ENCODE assay signal across 19 cellular contexts in genomic region chr17:17104036-17104435, GRCh38.
DNase-seq lines count a peak whose midpoint lies in the region; ATAC-seq and TF ChIP-seq lines count a peak whose summit lies in the region.
"Had no signal": no experiment of that assay in that cellular context is flagged by ENCODE, and none has a peak within 500 bp of the region (broad histone marks: within the 10 kb centered on the region; RNA-seq: fewer than 3 reads in every experiment).

No MANE protein-coding gene starts in this region.

- CTCF ChIA-PET in CD4-positive, alpha-beta memory T cell (lab: Charles Lee; ENCODE audit: partially characterized antibody): no interaction called here

- no peaks in the 10 kb centered on the region for H3K9me3 Mint-ChIP-seq in activated T-cell treated with anti-CD3 and anti-CD28 coated beads, Interleukin-2, amount 50 U/mL, for 24 hours
- no peaks in the 10 kb centered on the region for H3K9me3 Mint-ChIP-seq in activated T-cell treated with anti-CD3 and anti-CD28 coated beads, Interleukin-2, amount 50 U/mL, for 4 hours
- no peaks in the 10 kb centered on the region for H3K9me3 Mint-ChIP-seq in CD4-positive, alpha-beta memory T cell
- no peaks in the 10 kb centered on the region for H3K9me3 Mint-ChIP-seq in neural crest cell

- TF ChIP-seq CTCF in dorsolateral prefrontal cortex (IDR thresholded peaks at IDR 0.05 in 54 of 56, conservative IDR thresholded peaks at IDR 0.05 in 2 of 56; ENCODE audit: low read depth in 1 of 56, partially characterized antibody in 56 of 56) (no peak), neural crest cell (conservative IDR thresholded peaks at IDR 0.05) (no peak)

- DNase-seq in activated T-cell treated with anti-CD3 and anti-CD28 coated beads, Interleukin-2, amount 50 U/mL, for 24 hours: no peak
- no peak for DNase-seq in activated T-cell treated with anti-CD3 and anti-CD28 coated beads, Interleukin-2, amount 50 U/mL, for 4 hours
- DNase-seq in CD4-positive, alpha-beta memory T cell: no peak
- DNase-seq in dorsolateral prefrontal cortex: no peak
- DNase-seq in neural crest cell (ENCODE audit: low read depth, low spot score): no peak
- no peak for DNase-seq in activated T-cell treated with anti-CD3 and anti-CD28 coated beads for 4 hours
- DNase-seq in NCI-H82 treated with DMSO at 0.1 percent for 48 hours (lab: John Stamatoyannopoulos, UW; ENCODE audit: unreplicated experiment): no peak
- DNase-seq: 8988T; activated effector memory CD4-positive, alpha-beta T cell treated with Interleukin-2 at 50 U/mL for 16 hours; effector CD4-positive, alpha-beta T cell; left colon; NCI-H1436; NCI-H2171; NCI-H524 treated with DMSO at 0.1 percent for 48 hours; spleen had no signal

- H3K27ac ChIP-seq in CD4-positive, alpha-beta memory T cell (ENCODE audit: low read depth, low read length): no peak overlapping the region
- peak overlapping the region in 55 of 59 donors; percentile 3 to 90 (median 72) for H3K27ac ChIP-seq in dorsolateral prefrontal cortex

- peak overlapping the region; percentile 78 for H3K27ac Mint-ChIP-seq in activated T-cell treated with anti-CD3 and anti-CD28 coated beads, Interleukin-2, amount 50 U/mL, for 24 hours
- peak overlapping the region; percentile 20 to 77 (median 66) for H3K27ac Mint-ChIP-seq in CD4-positive, alpha-beta memory T cell
- peak overlapping the region; percentile 83 for H3K27ac Mint-ChIP-seq in neural crest cell (ENCODE audit: unreplicated experiment)

- peaks cover 35% of the 10 kb centered on the region for H3K4me1 Mint-ChIP-seq in activated T-cell treated with anti-CD3 and anti-CD28 coated beads, Interleukin-2, amount 50 U/mL, for 24 hours (ENCODE audit: low read depth)
- peaks cover 31% of the 10 kb centered on the region for H3K4me1 Mint-ChIP-seq in activated T-cell treated with anti-CD3 and anti-CD28 coated beads, Interleukin-2, amount 50 U/mL, for 4 hours (ENCODE audit: low read depth)
- H3K4me1 Mint-ChIP-seq in CD4-positive, alpha-beta memory T cell: peaks cover 29 to 61% (median 32%) of the 10 kb centered on the region in 4 donors
- peaks cover 50% of the 10 kb centered on the region for H3K4me1 Mint-ChIP-seq in neural crest cell

- intact Hi-C loops in CD4-positive, alpha-beta memory T cell (cut with micrococcal nuclease): no loop called here
- intact Hi-C loops in dorsolateral prefrontal cortex (cut with DNase I): loop anchor here in 1 of 2 donors (10.0 kb wide), 1 partner anchor 59 kb away; the partner anchor contains the start of gene MPRIP

- H3K36me3 Mint-ChIP-seq in activated T-cell treated with anti-CD3 and anti-CD28 coated beads, Interleukin-2, amount 50 U/mL, for 24 hours (ENCODE audit: low read depth): peaks cover 5% of the 10 kb centered on the region
- H3K36me3 Mint-ChIP-seq in activated T-cell treated with anti-CD3 and anti-CD28 coated beads, Interleukin-2, amount 50 U/mL, for 4 hours (ENCODE audit: insufficient read depth): no peaks in the 10 kb centered on the region
- peaks cover 0 to 6% of the 10 kb centered on the region in 2 donors for H3K36me3 Mint-ChIP-seq in CD4-positive, alpha-beta memory T cell
- H3K36me3 Mint-ChIP-seq in neural crest cell (ENCODE audit: low read depth): peaks cover 2% of the 10 kb centered on the region

- H3K4me3 Mint-ChIP-seq in activated T-cell treated with anti-CD3 and anti-CD28 coated beads, Interleukin-2, amount 50 U/mL, for 24 hours: no peak overlapping the region
- no peak overlapping the region for H3K4me3 Mint-ChIP-seq in activated T-cell treated with anti-CD3 and anti-CD28 coated beads, Interleukin-2, amount 50 U/mL, for 4 hours
- H3K4me3 Mint-ChIP-seq in CD4-positive, alpha-beta memory T cell: no peak overlapping the region
- no peak overlapping the region for H3K4me3 Mint-ChIP-seq in neural crest cell

- H3K27me3 ChIP-seq in CD4-positive, alpha-beta memory T cell (ENCODE audit: insufficient read depth, low read length): no peaks in the 10 kb centered on the region
- no peaks in the 10 kb centered on the region for H3K27me3 ChIP-seq in dorsolateral prefrontal cortex
- H3K27me3 ChIP-seq: gastroesophageal sphincter, spleen, vagina had no signal

- POLR2A ChIA-PET in CD4-positive, alpha-beta memory T cell (lab: Charles Lee; ENCODE audit: partially characterized antibody): no interaction called here

- no peak for ATAC-seq in activated T-cell treated with anti-CD3 and anti-CD28 coated beads, Interleukin-2, amount 50 U/mL, for 4 hours
- no peak for ATAC-seq in GM19351 (IDR thresholded peaks at IDR 0.05; ENCODE audit: unreplicated experiment)
- ATAC-seq: esophagus mucosa, gastroesophageal sphincter, left colon had no signal

- H3K9me3 ChIP-seq in CD4-positive, alpha-beta memory T cell (ENCODE audit: control insufficient read depth in 1 of 2, low read length in 2 of 2): no peaks in the 10 kb centered on the region
- H3K9me3 ChIP-seq: gastroesophageal sphincter, spleen, vagina had no signal

- no peak overlapping the region for H3K4me3 ChIP-seq in CD4-positive, alpha-beta memory T cell (ENCODE audit: low read length in 2 of 2)
- H3K4me3 ChIP-seq in dorsolateral prefrontal cortex: peak overlapping the region in 7 of 59 donors; percentile 0 to 31 (median 19)
- H3K4me3 ChIP-seq: gastroesophageal sphincter, spleen, vagina had no signal

- no peaks in the 10 kb centered on the region for H3K27me3 Mint-ChIP-seq in activated T-cell treated with anti-CD3 and anti-CD28 coated beads, Interleukin-2, amount 50 U/mL, for 24 hours
- no peaks in the 10 kb centered on the region for H3K27me3 Mint-ChIP-seq in activated T-cell treated with anti-CD3 and anti-CD28 coated beads, Interleukin-2, amount 50 U/mL, for 4 hours (ENCODE audit: low read depth)
- no peaks in the 10 kb centered on the region for H3K27me3 Mint-ChIP-seq in CD4-positive, alpha-beta memory T cell
- H3K27me3 Mint-ChIP-seq in neural crest cell (ENCODE audit: low read depth): no peaks in the 10 kb centered on the region

- no peaks in the 10 kb centered on the region for H3K36me3 ChIP-seq in CD4-positive, alpha-beta memory T cell (ENCODE audit: insufficient read depth, low read length)
- H3K36me3 ChIP-seq: vagina had no signal

- peaks cover 28% of the 10 kb centered on the region for H3K4me1 ChIP-seq in CD4-positive, alpha-beta memory T cell (ENCODE audit: insufficient read depth, low read length)
